Comparison of ENCODE assay signal across 11 cellular contexts in genomic region chr16:66522816-66523590, GRCh38. TPM values are rescaled to one million over a fixed set of nuclear protein-coding genes. Genes with fewer than 3 reads are reported as not detected.
DNase-seq lines count a peak whose midpoint lies in the region; ATAC-seq lines count a peak whose summit lies in the region.
"Had no signal": no experiment of that assay in that cellular context is flagged by ENCODE, and none has a peak within 500 bp of the region (broad histone marks: within the 10 kb centered on the region; RNA-seq: fewer than 3 reads in every experiment).

No MANE protein-coding gene starts in this region.

- WGBS in esophagus, 2 donors: 84 to 85% methylated on average over 11 of the region's 11 CpGs

- peak overlapping the region; percentile 97 for H3K27ac Mint-ChIP-seq in T-helper 1 cell treated with Interleukin-12 subunit alpha and Interleukin-12 subunit beta and Interleukin-4 antibody, amounts not matched to agents 30 μg/mL and 1 μg/mL, for 36 hours
- peak overlapping the region; percentile 99 to 100 for H3K27ac Mint-ChIP-seq in stimulated activated naive CD8-positive, alpha-beta T cell treated with anti-CD3 and anti-CD28 coated beads, Interleukin-15, amount 100 ng/mL, for 72 hours

- H3K4me3 ChIP-seq in SJCRH30 (no peak overlapping the region), esophagus (ENCODE audit: low read depth in 1 of 2, low read length in 2 of 2) (no peak overlapping the region)

- H3K27ac ChIP-seq in SJCRH30 (peak overlapping the region; percentile 8; the same call in 1 of the 2 replicates), esophagus (ENCODE audit: low read depth in 2 of 2, low read length in 1 of 2) (peak overlapping the region; percentile 27 to 82)

- H3K4me3 Mint-ChIP-seq in T-helper 1 cell treated with Interleukin-12 subunit alpha and Interleukin-12 subunit beta and Interleukin-4 antibody, amounts not matched to agents 30 μg/mL and 1 μg/mL, for 36 hours: no peak overlapping the region
- H3K4me3 Mint-ChIP-seq in stimulated activated naive CD8-positive, alpha-beta T cell treated with anti-CD3 and anti-CD28 coated beads, Interleukin-15, amount 100 ng/mL, for 72 hours: peak overlapping the region; percentile 74 to 86

- H3K27me3 ChIP-seq in SJCRH30 (no peaks in the 10 kb centered on the region), esophagus (ENCODE audit: control insufficient read depth in 1 of 2, insufficient read depth in 2 of 2, low read length in 2 of 2) (no peaks in the 10 kb centered on the region)

- peaks cover 19% of the 10 kb centered on the region for H3K36me3 Mint-ChIP-seq in T-helper 1 cell treated with Interleukin-12 subunit alpha and Interleukin-12 subunit beta and Interleukin-4 antibody, amounts not matched to agents 30 μg/mL and 1 μg/mL, for 36 hours (ENCODE audit: low read depth)

- no peaks in the 10 kb centered on the region for H3K9me3 ChIP-seq in SJCRH30 (replicated peaks)
- H3K9me3 ChIP-seq in esophagus (ENCODE audit: control insufficient read depth in 2 of 2, insufficient read depth in 1 of 2, low read depth in 1 of 2, low read length in 1 of 2): no peaks in the 10 kb centered on the region

- no peaks in the 10 kb centered on the region for H3K36me3 ChIP-seq in SJCRH30
- peaks cover 5 to 12% of the 10 kb centered on the region in 2 donors for H3K36me3 ChIP-seq in esophagus (ENCODE audit: control insufficient read depth in 2 of 2, insufficient read depth in 2 of 2, low read length in 1 of 2)

- DNase-seq in T-helper 1 cell: no peak
- DNase-seq in SJCRH30: no peak
- no peak for DNase-seq in stimulated activated naive CD8-positive, alpha-beta T cell treated with anti-CD3 and anti-CD28 coated beads, Interleukin-15, amount 100 ng/mL, for 72 hours
- no peak for DNase-seq in foreskin melanocyte
- no peak for DNase-seq in Ammon's horn (ENCODE audit: low spot score)
- no peak for DNase-seq in mesenteric fat pad (ENCODE audit: low spot score)
- DNase-seq: NCI-H2029 had no signal

- H3K4me1 Mint-ChIP-seq in T-helper 1 cell treated with Interleukin-12 subunit alpha and Interleukin-12 subunit beta and Interleukin-4 antibody, amounts not matched to agents 30 μg/mL and 1 μg/mL, for 36 hours (ENCODE audit: low read depth): peaks cover 80% of the 10 kb centered on the region
- peaks cover 95% of the 10 kb centered on the region for H3K4me1 Mint-ChIP-seq in stimulated activated naive CD8-positive, alpha-beta T cell treated with anti-CD3 and anti-CD28 coated beads, Interleukin-15, amount 100 ng/mL, for 72 hours

- ATAC-seq in stimulated activated naive CD8-positive, alpha-beta T cell treated with anti-CD3 and anti-CD28 coated beads, Interleukin-15, amount 100 ng/mL, for 72 hours: no peak

- H3K27me3 Mint-ChIP-seq in T-helper 1 cell treated with Interleukin-12 subunit alpha and Interleukin-12 subunit beta and Interleukin-4 antibody, amounts not matched to agents 30 μg/mL and 1 μg/mL, for 36 hours (ENCODE audit: low read depth): no peaks in the 10 kb centered on the region
- no peaks in the 10 kb centered on the region for H3K27me3 Mint-ChIP-seq in stimulated activated naive CD8-positive, alpha-beta T cell treated with anti-CD3 and anti-CD28 coated beads, Interleukin-15, amount 100 ng/mL, for 72 hours

- no peaks in the 10 kb centered on the region for H3K9me3 Mint-ChIP-seq in T-helper 1 cell treated with Interleukin-12 subunit alpha and Interleukin-12 subunit beta and Interleukin-4 antibody, amounts not matched to agents 30 μg/mL and 1 μg/mL, for 36 hours
- H3K9me3 Mint-ChIP-seq in stimulated activated naive CD8-positive, alpha-beta T cell treated with anti-CD3 and anti-CD28 coated beads, Interleukin-15, amount 100 ng/mL, for 72 hours: no peaks in the 10 kb centered on the region

- H3K4me1 ChIP-seq in SJCRH30: peaks cover 23% of the 10 kb centered on the region
- peaks cover 2 to 23% of the 10 kb centered on the region in 2 donors for H3K4me1 ChIP-seq in esophagus (ENCODE audit: control insufficient read depth in 2 of 2, insufficient read depth in 2 of 2, low read length in 1 of 2)

RNA-seq across cellular contexts. Expression of gene TK2, which starts 26.9 kb away (rescaled TPM):
- 14.8 and 16.0 TPM in 2 replicates for total RNA-seq in SJCRH30 (2014; rRNA removed; shearing (Covaris generic))
- 1 to 10 TPM; 5.9 to 8.3 TPM for polyA plus RNA-seq in esophagus
- 58.3 TPM for total RNA-seq in mesenteric fat pad

RNA-seq across cellular contexts. Expression of gene CKLF, which starts 29.4 kb away (rescaled TPM):
- 121 and 127 TPM in 2 replicates for total RNA-seq in SJCRH30 (2014; rRNA removed; shearing (Covaris generic))
- 10 to 100 TPM; 14.9 to 29.7 TPM for polyA plus RNA-seq in esophagus
- 41.6 TPM for total RNA-seq in mesenteric fat pad

RNA-seq across cellular contexts. Expression of gene CMTM1, which starts 43.2 kb away (rescaled TPM):
- 6.6 and 8.2 TPM in 2 replicates for total RNA-seq in SJCRH30 (2014; rRNA removed; shearing (Covaris generic))
- polyA plus RNA-seq in esophagus: under 1 TPM; 0.14 to 0.22 TPM
- 6.4 TPM for total RNA-seq in mesenteric fat pad

RNA-seq across cellular contexts. Expression of gene CMTM2, which starts 56.3 kb away (rescaled TPM):
- 5.4 and 6.2 TPM in 2 replicates for total RNA-seq in SJCRH30 (2014; rRNA removed; shearing (Covaris generic))
- polyA plus RNA-seq in esophagus: under 1 TPM in 1 of 2 donors, not detected in 1; 0.06 TPM
- total RNA-seq in mesenteric fat pad: 1.00 TPM
- total RNA-seq: A172, dermis microvascular lymphatic vessel endothelial cell had no signal
